In genomic region chr10:98168147-98168546, GRCh38 we compare ENCODE assay signal across 15 cellular contexts. TPM values are rescaled to one million over a fixed set of nuclear protein-coding genes. Genes with fewer than 3 reads are reported as not detected.
A peak's percentile ranks its signal among the peaks of the same experiment; 100 is the strongest.
DNase-seq lines count a peak whose midpoint lies in the region; ATAC-seq and TF ChIP-seq lines count a peak whose summit lies in the region.
"Had no signal": no experiment of that assay in that cellular context is flagged by ENCODE, and none has a peak within 500 bp of the region (broad histone marks: within the 10 kb centered on the region; RNA-seq: fewer than 3 reads in every experiment).

No MANE protein-coding gene starts in this region.

- DNase-seq in kidney glomerular epithelial cell (lab: John Stamatoyannopoulos, UW) = peak; percentile 21
- no peak for DNase-seq in omental fat pad (ENCODE audit: low spot score)
- no peak for DNase-seq in GDM1 (lab: John Stamatoyannopoulos, UW)
- DNase-seq in dermis blood vessel endothelial cell = no peak
- DNase-seq in OCI-M1 (lab: John Stamatoyannopoulos, UW) = no peak
- DNase-seq: activated CD8-positive, alpha-beta memory T cell treated with anti-CD3 and anti-CD28 coated beads, Interleukin-2, amount 50 U/mL, for 48 hours; effector memory CD4-positive, alpha-beta T cell; heart left ventricle; IMR-90; NCI-H2029 treated with DMSO at 0.1 percent for 48 hours; Peyer's patch; substantia nigra had no signal

- TF ChIP-seq CTCF in omental fat pad (IDR thresholded peaks at IDR 0.05) = no peak

- ATAC-seq in GM18858 (IDR thresholded peaks at IDR 0.05; ENCODE audit: unreplicated experiment) = peak; percentile 61
- ATAC-seq in GM21723 (IDR thresholded peaks at IDR 0.05; ENCODE audit: unreplicated experiment) = peak; percentile 55
- peak; percentile 55 for ATAC-seq in HG03565 (IDR thresholded peaks at IDR 0.05; ENCODE audit: unreplicated experiment)
- ATAC-seq in omental fat pad (ENCODE audit: low FRiP score) = no peak
- ATAC-seq: heart left ventricle had no signal

RNA-seq across cellular contexts. Expression of gene R3HCC1L, which starts 33.7 kb away (rescaled TPM):
- 10 to 100 TPM in 3 of 4 donors, 1 to 10 TPM in 1; 8.5 to 11.5 (median 11.0) TPM for total RNA-seq in omental fat pad
- total RNA-seq in dermis blood vessel endothelial cell = 14.3 and 16.8 TPM in 2 replicates
